ENCODE assay signal across 8 cellular contexts in genomic region chr7:149838992-149839408, GRCh38. TPM values are rescaled to one million over a fixed set of nuclear protein-coding genes. Genes with fewer than 3 reads are reported as not detected.
DNase-seq lines count a peak whose midpoint lies in the region; ATAC-seq and TF ChIP-seq lines count a peak whose summit lies in the region.

No MANE protein-coding gene starts in this region.

- H3K27ac Mint-ChIP-seq in HFFc6: peak overlapping the region; percentile 45
- peak overlapping the region; percentile 60 for H3K27ac Mint-ChIP-seq in activated naive CD8-positive, alpha-beta T cell treated with anti-CD3 and anti-CD28 coated beads, Interleukin-2, amount 50 U/mL, for 24 hours

- H3K4me3 ChIP-seq in AG09309 (ENCODE audit: control insufficient read depth, low read depth, low read length): peak overlapping the region; percentile 91
- peak overlapping the region; percentile 74 for H3K4me3 ChIP-seq in suprapubic skin

- ATAC-seq in activated naive CD8-positive, alpha-beta T cell treated with anti-CD3 and anti-CD28 coated beads, Interleukin-2, amount 50 U/mL, for 24 hours: no peak

- no peaks in the 10 kb centered on the region for H3K36me3 ChIP-seq in suprapubic skin

- no peak for DNase-seq in AG09309 (ENCODE audit: low read depth)
- DNase-seq in HFFc6: no peak
- no peak for DNase-seq in activated naive CD8-positive, alpha-beta T cell treated with anti-CD3 and anti-CD28 coated beads, Interleukin-2, amount 50 U/mL, for 24 hours
- peak; percentile 23 for DNase-seq in kidney glomerular epithelial cell (lab: John Stamatoyannopoulos, UW)
- no peak for DNase-seq in suprapubic skin (ENCODE audit: low spot score in 2 of 2)
- no peak for DNase-seq in stimulated activated CD4-positive, alpha-beta T cell treated with anti-CD3 and anti-CD28 coated beads, Interleukin-15, amount 100 ng/mL, for 24 hours
- DNase-seq in putamen (ENCODE audit: low spot score): no peak
- no peak for DNase-seq in NCI-H2227 treated with DMSO at 0.1 percent for 48 hours (lab: John Stamatoyannopoulos, UW)

- H3K4me1 ChIP-seq in suprapubic skin: peaks cover 13% of the 10 kb centered on the region

- peaks cover 5% of the 10 kb centered on the region; the same call in 1 of the 2 replicates for H3K36me3 Mint-ChIP-seq in HFFc6 (ENCODE audit: low read depth)
- peaks cover 1% of the 10 kb centered on the region for H3K36me3 Mint-ChIP-seq in activated naive CD8-positive, alpha-beta T cell treated with anti-CD3 and anti-CD28 coated beads, Interleukin-2, amount 50 U/mL, for 24 hours (ENCODE audit: low read depth)

- H3K27me3 ChIP-seq in suprapubic skin: no peaks in the 10 kb centered on the region

- WGBS in suprapubic skin: 10% methylated on average over 5 of the region's 6 CpGs

- no peaks in the 10 kb centered on the region for H3K9me3 Mint-ChIP-seq in HFFc6
- no peaks in the 10 kb centered on the region for H3K9me3 Mint-ChIP-seq in activated naive CD8-positive, alpha-beta T cell treated with anti-CD3 and anti-CD28 coated beads, Interleukin-2, amount 50 U/mL, for 24 hours

- peak overlapping the region; percentile 78 for H3K27ac ChIP-seq in suprapubic skin

- H3K4me3 Mint-ChIP-seq in HFFc6: peak overlapping the region; percentile 94
- H3K4me3 Mint-ChIP-seq in activated naive CD8-positive, alpha-beta T cell treated with anti-CD3 and anti-CD28 coated beads, Interleukin-2, amount 50 U/mL, for 24 hours: peak overlapping the region; percentile 86

- H3K4me1 Mint-ChIP-seq in HFFc6 (ENCODE audit: low read depth): peaks cover 17% of the 10 kb centered on the region
- peaks cover 26% of the 10 kb centered on the region for H3K4me1 Mint-ChIP-seq in activated naive CD8-positive, alpha-beta T cell treated with anti-CD3 and anti-CD28 coated beads, Interleukin-2, amount 50 U/mL, for 24 hours

- TF ChIP-seq POLR2A in suprapubic skin (IDR thresholded peaks at IDR 0.05): no peak

- no peaks in the 10 kb centered on the region for H3K9me3 ChIP-seq in suprapubic skin

- no peak for TF ChIP-seq EP300 in suprapubic skin (IDR thresholded peaks at IDR 0.05)

- TF ChIP-seq CTCF in AG09309 (IDR thresholded peaks at IDR 0.05; ENCODE audit: control insufficient read depth, insufficient read depth, low read depth, low read length, missing control alignments) (peak; percentile 2), HFFc6 (IDR thresholded peaks at IDR 0.05) (no peak), suprapubic skin (IDR thresholded peaks at IDR 0.05) (no peak)

- H3K27me3 Mint-ChIP-seq in HFFc6 (ENCODE audit: insufficient read depth): peaks cover 8% of the 10 kb centered on the region
- H3K27me3 Mint-ChIP-seq in activated naive CD8-positive, alpha-beta T cell treated with anti-CD3 and anti-CD28 coated beads, Interleukin-2, amount 50 U/mL, for 24 hours: peaks cover 2% of the 10 kb centered on the region

RNA-seq across cellular contexts. Expression of gene ZNF862, which starts 0.8 kb away (rescaled TPM):
- 1 to 10 TPM; 5.2 to 8.2 (median 6.9) TPM for total RNA-seq in HFFc6 (2021; fragmentation: NEBNext Ultra II Directional; extraction: Animal tissue kit (Norgen Biotek cat#: 25700))
- total RNA-seq in suprapubic skin: 10 to 100 TPM; 18.4 to 61.1 (median 22.1) TPM

RNA-seq across cellular contexts. Expression of gene ATP6V0E2, which starts 34.8 kb away (rescaled TPM):
- total RNA-seq in HFFc6 (2021; fragmentation: NEBNext Ultra II Directional; extraction: Animal tissue kit (Norgen Biotek cat#: 25700)): 10 to 100 TPM; 40.9 to 54.8 (median 48.0) TPM
- total RNA-seq in suprapubic skin: 10 to 100 TPM; 15.2 to 41.1 (median 26.8) TPM
